Comparison of ENCODE assay signal across 11 cellular contexts in the genomic region with DNA sequence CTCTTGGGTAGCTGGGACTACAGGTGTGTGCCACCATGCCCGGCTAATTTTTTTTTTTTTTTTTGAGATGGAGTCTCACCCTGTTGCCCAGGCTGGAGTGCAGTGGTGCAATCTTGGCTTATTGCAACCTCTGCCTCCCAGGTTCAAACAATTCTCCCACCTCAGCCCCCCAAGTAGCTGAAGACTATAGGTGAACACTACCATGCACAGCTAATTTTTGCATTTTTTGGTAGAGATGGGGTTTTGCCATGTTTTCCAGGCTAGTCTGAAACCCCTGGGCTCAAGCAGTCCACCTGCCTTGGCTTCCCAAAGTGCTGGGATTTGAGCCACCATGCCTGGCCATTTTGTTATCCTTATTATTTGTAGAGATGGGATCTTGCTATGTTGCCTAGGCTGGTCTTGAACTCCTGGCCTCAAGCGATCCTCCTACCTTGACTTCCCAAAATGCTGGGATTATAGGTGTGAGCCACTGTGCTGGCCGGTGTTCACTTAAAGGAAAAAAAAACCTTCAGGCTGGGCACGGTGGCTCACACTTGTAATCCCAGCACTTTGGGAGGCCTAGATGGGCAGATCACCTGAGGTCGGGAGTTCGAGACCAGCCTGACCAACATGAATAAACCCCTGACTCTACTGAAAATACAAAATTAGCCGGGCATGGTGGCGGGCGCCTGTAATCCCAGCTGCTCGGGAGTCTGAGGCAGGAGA. TPM values are rescaled to one million over a fixed set of nuclear protein-coding genes. Genes with fewer than 3 reads are reported as not detected.
DNase-seq lines count a peak whose midpoint lies in the region; ATAC-seq, FAIRE-seq and TF ChIP-seq lines count a peak whose summit lies in the region.
"Not testable (repeated sequence)": the region's sequence is repeated elsewhere in the genome, so short reads cannot be mapped to it uniquely, and the experiment has no call there.
"Had no signal": no experiment of that assay in that cellular context is flagged by ENCODE, and none has a peak within 500 bp of the region (broad histone marks: within the 10 kb centered on the region; RNA-seq: fewer than 3 reads in every experiment).

No MANE protein-coding gene starts in this region.

- in situ Hi-C loops in K562 (cut with MboI), result not testable (repeated sequence)

- H3K27ac Mint-ChIP-seq in T-helper 17 cell, result peak overlapping the region; percentile 79
- H3K27ac Mint-ChIP-seq in effector memory CD8-positive, alpha-beta T cell, result peak overlapping the region; percentile 22 to 85

- peaks cover 37% of the 10 kb centered on the region for H3K4me1 Mint-ChIP-seq in T-helper 17 cell
- peaks cover 43 to 63% of the 10 kb centered on the region in 2 donors for H3K4me1 Mint-ChIP-seq in effector memory CD8-positive, alpha-beta T cell (ENCODE audit: low read depth in 2 of 2)

- H3K4me3 ChIP-seq in BLaER1, K562: not testable (repeated sequence)

- H3K9me3 ChIP-seq in BLaER1; T-helper 17 cell (ENCODE audit: control insufficient read depth, low read length, poor library complexity, severe bottlenecking); K562 (replicated peaks; ENCODE audit: control insufficient read depth, insufficient read depth, low read depth, low read length): not testable (repeated sequence)

- CTCF ChIA-PET in K562 (lab: Yijun Ruan, JAX; ENCODE audit: low intra/inter-chr PET ratio), result not testable (repeated sequence)

- POLR2A ChIA-PET in K562 (lab: Yijun Ruan, JAX), result interaction anchor here (0.5 to 76.8 kb wide), 4 partner anchors 8 to 380 kb away, joined by 3 to 4622 read pairs (median 22); a partner anchor contains a TSS

- TF ChIP-seq CTCF in C4-2B (conservative IDR thresholded peaks at IDR 0.05); K562 (IDR thresholded peaks at IDR 0.05 in 2 of 3, conservative IDR thresholded peaks at IDR 0.05 in 1 of 3; ENCODE audit: insufficient read depth in 2 of 3, low read depth in 1 of 3, low read length in 3 of 3): not testable (repeated sequence)

- H4K20me1 ChIP-seq in BLaER1 (peaks cover 100% of the 10 kb centered on the region), K562 (replicated peaks; ENCODE audit: control insufficient read depth, insufficient read depth, low read length) (peaks cover 68% of the 10 kb centered on the region)

- not testable (repeated sequence) for ATAC-seq in T-helper 17 cell; K562; effector memory CD8-positive, alpha-beta T cell (replicated peaks)

- H3K27ac ChIP-seq in BLaER1; K562 (ENCODE audit: extremely low read depth, low read depth, low read length): not testable (repeated sequence)
- peak overlapping the region; percentile 76 for H3K27ac ChIP-seq in C4-2B

- intact Hi-C loops in K562 (cut with micrococcal nuclease), result not testable (repeated sequence)

- TF ChIP-seq POLR2A in K562 (conservative IDR thresholded peaks at IDR 0.05), result not testable (repeated sequence)

- not testable (repeated sequence) for FAIRE-seq in K562 (lab: Jason Lieb, UNC)

- not testable (repeated sequence) for H3K9me3 Mint-ChIP-seq in effector memory CD8-positive, alpha-beta T cell

- H3K36me3 ChIP-seq in BLaER1 (peaks cover 68% of the 10 kb centered on the region), K562 (ENCODE audit: control insufficient read depth, insufficient read depth, low read length) (peaks cover 60% of the 10 kb centered on the region)

- not testable (repeated sequence) for H3K36me3 Mint-ChIP-seq in T-helper 17 cell (ENCODE audit: low read depth)
- H3K36me3 Mint-ChIP-seq in effector memory CD8-positive, alpha-beta T cell (ENCODE audit: insufficient read depth), result peaks cover 34% of the 10 kb centered on the region

- not testable (repeated sequence) for H3K4me3 Mint-ChIP-seq in T-helper 17 cell
- peak overlapping the region in 1 of 2 donors; percentile 42 for H3K4me3 Mint-ChIP-seq in effector memory CD8-positive, alpha-beta T cell

- 64% methylated on average over 10 of the region's 10 CpGs for WGBS in K562 (ENCODE audit: insufficient coverage, low coverage, missing lambda C conversion rate)

- H3K79me2 ChIP-seq in K562 (ENCODE audit: control insufficient read depth, insufficient read depth, low read length), result peaks cover 97% of the 10 kb centered on the region

- not testable (repeated sequence) for TF ChIP-seq EP300 in K562 (IDR thresholded peaks at IDR 0.05; ENCODE audit: low read length)

- H2AFZ ChIP-seq in K562 (ENCODE audit: low read depth, low read length), result not testable (repeated sequence)

- peaks cover 63% of the 10 kb centered on the region for H3K4me1 ChIP-seq in BLaER1
- peaks cover 13 to 16% of the 10 kb centered on the region in 2 experiments; a peak in 3 of 5 replicates for H3K4me1 ChIP-seq in K562 (replicated peaks in 1 of 2; ENCODE audit: control insufficient read depth in 2 of 2, insufficient read depth in 2 of 2, low read length in 2 of 2)

- peak overlapping the region; percentile 8; the same call in 1 of the 2 replicates for H3K4me2 ChIP-seq in BLaER1
- H3K4me2 ChIP-seq in K562 (ENCODE audit: insufficient read depth, low read length), result not testable (repeated sequence)

- not testable (repeated sequence) for DNase-seq in T-helper 17 cell; K562 (ENCODE audit: extremely low read depth in 1 of 4, low spot score in 3 of 4); effector memory CD8-positive, alpha-beta T cell

- H3K27me3 Mint-ChIP-seq in T-helper 17 cell; effector memory CD8-positive, alpha-beta T cell: not testable (repeated sequence)

- H3K27me3 ChIP-seq in BLaER1; K562 (ENCODE audit: control insufficient read depth in 2 of 2, insufficient read depth in 2 of 2, low read length in 2 of 2): not testable (repeated sequence)

- H3K9ac ChIP-seq in BLaER1; K562 (ENCODE audit: insufficient read depth in 1 of 2, low read depth in 2 of 2, low read length in 2 of 2): not testable (repeated sequence)

- peaks cover 37% of the 10 kb centered on the region for H3K9me1 ChIP-seq in K562 (ENCODE audit: control insufficient read depth, insufficient read depth, low read length)

- not testable (repeated sequence) for TF ChIP-seq RAD21 in K562 (CRISPR knock-in tag; conservative IDR thresholded peaks at IDR 0.05 in 1 of 2, IDR thresholded peaks at IDR 0.05 in 1 of 2)

- not testable (repeated sequence) for BruUV-seq in K562 (replicated peaks; lab: Mats Ljungman, UMichigan)

RNA-seq across cellular contexts. Expression of a gene that starts 13.6 kb away (rescaled TPM):
- total RNA-seq in T-helper 17 cell, result 10 to 100 TPM; 25.7 to 30.4 TPM
- 76.2 and 94.2 TPM in 2 replicates for total RNA-seq in K562 (2011; cell fraction: chromatin; rRNA removed; ENCODE audit: low replicate concordance)
- total RNA-seq in K562 (2011; cell fraction: nucleolus; rRNA removed), result 66.2 and 75.7 TPM in 2 replicates
- 78.4 and 92.8 TPM in 2 replicates for total RNA-seq in K562 (2011; cell fraction: nucleoplasm; rRNA removed)
- total RNA-seq in K562 (2014; rRNA removed), result 215 and 275 TPM in 2 replicates
- 285 and 298 TPM in 2 replicates for total RNA-seq in K562 (2014; rRNA removed; fragmentation: Illumina TruSeq; extraction: Trizol)
- total RNA-seq in K562 (2015; rRNA removed; fragmentation: Illumina TruSeq; extraction: Trizol), result 335 and 354 TPM in 2 replicates
- 240 TPM in 2 replicates for total RNA-seq in K562 (2021)
- polyA plus RNA-seq in K562 (2011; rRNA removed), result 206 and 218 TPM in 2 replicates
- 145 and 195 TPM in 2 replicates for polyA plus RNA-seq in K562 (2011; cell fraction: cytosol; rRNA removed)
- 56.6 and 72.9 TPM in 2 replicates for polyA plus RNA-seq in K562 (2011; cell fraction: nucleus; rRNA removed)
- 253 and 378 TPM in 2 replicates for polyA plus RNA-seq in K562 (2012)
- 493 and 580 TPM in 2 replicates for polyA plus RNA-seq in K562 (2014; fragmentation: Illumina TruSeq; extraction: Trizol)
- polyA plus RNA-seq in K562 (2014; fragmentation: Nextera tagmentation; extraction: Ambion mirVana), result 100 to 1,000 TPM; 575 to 625 TPM
- polyA plus RNA-seq in K562 (2014; rRNA removed), result 266 and 269 TPM in 2 replicates
- 172 and 189 TPM in 2 replicates for polyA minus RNA-seq in K562 (2011; rRNA and poly(A)+ RNA removed)
- 89.8 and 112 TPM in 2 replicates for polyA minus RNA-seq in K562 (2011; cell fraction: cytosol; rRNA and poly(A)+ RNA removed)
- polyA minus RNA-seq in K562 (2011; cell fraction: nucleus; rRNA and poly(A)+ RNA removed), result 25.2 and 45.9 TPM in 2 replicates

RNA-seq across cellular contexts. Expression of a gene that starts 29.9 kb away (rescaled TPM):
- 1 to 10 TPM in 1 of 2 donors, under 1 TPM in 1; 0.34 to 1.2 TPM for total RNA-seq in T-helper 17 cell
- total RNA-seq in K562 (2011; cell fraction: chromatin; rRNA removed; ENCODE audit: low replicate concordance), result 0.79 and 1.6 TPM in 2 replicates
- total RNA-seq in K562 (2011; cell fraction: nucleolus; rRNA removed), result 2.1 and 2.3 TPM in 2 replicates
- total RNA-seq in K562 (2011; cell fraction: nucleoplasm; rRNA removed), result 1.0 TPM in 1 of 2 replicates, not detected in the other
- 0.65 and 0.77 TPM in 2 replicates for total RNA-seq in K562 (2014; rRNA removed)
- total RNA-seq in K562 (2014; rRNA removed; fragmentation: Illumina TruSeq; extraction: Trizol), result 0.06 and 0.15 TPM in 2 replicates
- total RNA-seq in K562 (2015; rRNA removed; fragmentation: Illumina TruSeq; extraction: Trizol), result 0.25 and 0.34 TPM in 2 replicates
- total RNA-seq in K562 (2021), result 0.89 and 0.98 TPM in 2 replicates
- polyA plus RNA-seq in K562 (2011; rRNA removed), result 0.13 and 0.19 TPM in 2 replicates
- 0.06 TPM in 1 of 2 replicates, not detected in the other for polyA plus RNA-seq in K562 (2011; cell fraction: cytosol; rRNA removed)
- polyA plus RNA-seq in K562 (2011; cell fraction: nucleus; rRNA removed), result 0.16 and 0.41 TPM in 2 replicates
- polyA plus RNA-seq in K562 (2012), result 0.75 and 0.85 TPM in 2 replicates
- 0.09 and 0.26 TPM in 2 replicates for polyA plus RNA-seq in K562 (2014; fragmentation: Illumina TruSeq; extraction: Trizol)
- polyA plus RNA-seq in K562 (2014; fragmentation: Nextera tagmentation; extraction: Ambion mirVana), result not detected
- 0.17 TPM in 1 of 2 replicates, not detected in the other for polyA plus RNA-seq in K562 (2014; rRNA removed)
- 0.60 and 0.90 TPM in 2 replicates for polyA minus RNA-seq in K562 (2011; rRNA and poly(A)+ RNA removed)
- 1.2 and 2.5 TPM in 2 replicates for polyA minus RNA-seq in K562 (2011; cell fraction: cytosol; rRNA and poly(A)+ RNA removed)
- 2.3 and 4.4 TPM in 2 replicates for polyA minus RNA-seq in K562 (2011; cell fraction: nucleus; rRNA and poly(A)+ RNA removed)
- total RNA-seq: Calu3; CD8-positive, alpha-beta T cell had no signal

RNA-seq across cellular contexts. Expression of a gene that starts 48.7 kb away (rescaled TPM):
- total RNA-seq in T-helper 17 cell, result 10 to 100 TPM; 28.3 to 31.0 TPM
- 121 and 504 TPM in 2 replicates for total RNA-seq in K562 (2011; cell fraction: chromatin; rRNA removed; ENCODE audit: low replicate concordance)
- 857 and 885 TPM in 2 replicates for total RNA-seq in K562 (2011; cell fraction: nucleolus; rRNA removed)
- total RNA-seq in K562 (2011; cell fraction: nucleoplasm; rRNA removed), result 325 and 370 TPM in 2 replicates
- total RNA-seq in K562 (2014; rRNA removed), result 871 and 1,007 TPM in 2 replicates
- 69.0 and 87.5 TPM in 2 replicates for total RNA-seq in K562 (2014; rRNA removed; fragmentation: Illumina TruSeq; extraction: Trizol)
- 164 and 196 TPM in 2 replicates for total RNA-seq in K562 (2015; rRNA removed; fragmentation: Illumina TruSeq; extraction: Trizol)
- 626 and 641 TPM in 2 replicates for total RNA-seq in K562 (2021)
- 203 and 277 TPM in 2 replicates for polyA plus RNA-seq in K562 (2011; rRNA removed)
- 382 and 1,449 TPM in 2 replicates for polyA plus RNA-seq in K562 (2011; cell fraction: cytosol; rRNA removed)
- 629 and 1,089 TPM in 2 replicates for polyA plus RNA-seq in K562 (2011; cell fraction: nucleus; rRNA removed)
- polyA plus RNA-seq in K562 (2012), result 282 and 288 TPM in 2 replicates
- polyA plus RNA-seq in K562 (2014; fragmentation: Illumina TruSeq; extraction: Trizol), result 106 and 159 TPM in 2 replicates
- polyA plus RNA-seq in K562 (2014; fragmentation: Nextera tagmentation; extraction: Ambion mirVana), result 10 to 100 TPM; 13.5 to 23.5 TPM
- 707 and 732 TPM in 2 replicates for polyA plus RNA-seq in K562 (2014; rRNA removed)
- 35.0 and 44.2 TPM in 2 replicates for polyA minus RNA-seq in K562 (2011; rRNA and poly(A)+ RNA removed)
- polyA minus RNA-seq in K562 (2011; cell fraction: cytosol; rRNA and poly(A)+ RNA removed), result 212 and 264 TPM in 2 replicates
- 294 and 313 TPM in 2 replicates for polyA minus RNA-seq in K562 (2011; cell fraction: nucleus; rRNA and poly(A)+ RNA removed)

RNA-seq across cellular contexts. Expression of a gene that starts 51.4 kb away (rescaled TPM):
- under 1 TPM in 1 of 2 donors, not detected in 1; 0.13 TPM for total RNA-seq in T-helper 17 cell
- 11.2 and 34.3 TPM in 2 replicates for total RNA-seq in K562 (2011; cell fraction: chromatin; rRNA removed; ENCODE audit: low replicate concordance)
- total RNA-seq in K562 (2011; cell fraction: nucleolus; rRNA removed), result 28.7 and 33.9 TPM in 2 replicates
- 18.1 and 19.5 TPM in 2 replicates for total RNA-seq in K562 (2011; cell fraction: nucleoplasm; rRNA removed)
- total RNA-seq in K562 (2014; rRNA removed), result 9.3 and 13.6 TPM in 2 replicates
- 2.1 and 2.8 TPM in 2 replicates for total RNA-seq in K562 (2014; rRNA removed; fragmentation: Illumina TruSeq; extraction: Trizol)
- total RNA-seq in K562 (2015; rRNA removed; fragmentation: Illumina TruSeq; extraction: Trizol), result 4.7 and 5.2 TPM in 2 replicates
- total RNA-seq in K562 (2021), result 11.3 and 15.6 TPM in 2 replicates
- polyA plus RNA-seq in K562 (2011; rRNA removed), result 1.6 and 2.1 TPM in 2 replicates
- 1.8 and 5.8 TPM in 2 replicates for polyA plus RNA-seq in K562 (2011; cell fraction: cytosol; rRNA removed)
- 6.5 and 19.5 TPM in 2 replicates for polyA plus RNA-seq in K562 (2011; cell fraction: nucleus; rRNA removed)
- 5.2 and 6.4 TPM in 2 replicates for polyA plus RNA-seq in K562 (2012)
- 6.3 and 8.9 TPM in 2 replicates for polyA plus RNA-seq in K562 (2014; fragmentation: Illumina TruSeq; extraction: Trizol)
- 1 to 10 TPM; 1.6 to 2.3 TPM for polyA plus RNA-seq in K562 (2014; fragmentation: Nextera tagmentation; extraction: Ambion mirVana)
- 7.1 and 8.6 TPM in 2 replicates for polyA plus RNA-seq in K562 (2014; rRNA removed)
- polyA minus RNA-seq in K562 (2011; rRNA and poly(A)+ RNA removed), result 1.3 and 1.8 TPM in 2 replicates
- polyA minus RNA-seq in K562 (2011; cell fraction: cytosol; rRNA and poly(A)+ RNA removed), result 1.5 and 3.9 TPM in 2 replicates
- polyA minus RNA-seq in K562 (2011; cell fraction: nucleus; rRNA and poly(A)+ RNA removed), result 8.3 and 12.3 TPM in 2 replicates
- total RNA-seq: A172; Caco-2; Calu3; CD4-positive, CD25-positive, alpha-beta regulatory T cell had no signal
- polyA plus RNA-seq: CD14-positive monocyte; CD4-positive, CD25-positive, alpha-beta regulatory T cell had no signal
